Comparison of ENCODE assay signal across 1 cellular context in the genomic region with DNA sequence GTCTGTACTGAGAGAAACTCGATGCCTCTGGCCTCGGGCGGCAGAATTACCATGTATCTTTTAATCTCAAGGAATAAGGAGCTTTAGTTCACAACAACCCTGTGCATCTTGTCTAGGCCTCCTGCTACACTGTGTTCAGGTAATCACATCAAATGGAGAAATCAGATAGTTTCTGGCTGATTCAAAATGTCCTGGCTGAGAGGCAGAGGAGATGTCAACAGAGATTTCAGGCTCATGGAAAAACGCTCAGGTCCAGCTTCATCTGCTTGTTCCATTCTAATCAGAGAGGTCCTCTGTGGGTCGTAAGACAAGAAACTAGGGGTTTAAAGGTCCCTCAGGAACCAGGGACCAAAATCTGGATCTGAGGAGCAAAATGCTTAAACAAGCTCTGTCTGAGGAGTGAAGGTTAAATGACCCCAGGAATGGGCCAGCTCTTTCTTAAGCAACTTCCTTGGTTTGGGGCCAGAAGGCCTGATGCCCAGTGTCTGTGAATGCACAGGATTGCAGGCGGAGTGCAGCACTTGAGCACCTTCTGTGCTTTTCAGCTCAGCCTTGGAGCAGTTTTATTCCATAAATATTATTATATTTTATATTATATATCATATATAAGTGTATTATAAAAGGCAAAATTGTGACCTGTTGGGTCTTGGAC.
TF ChIP-seq lines count a peak whose summit lies in the region.

No MANE protein-coding gene starts in this region.

TF ChIP-seq in H1, 55 proteins besides CTCF, POLR2A, EP300 and RAD21:
- TF ChIP-seq TCF12 (IDR thresholded peaks at IDR 0.05; ENCODE audit: low read depth, low read length): no peak
- no peak for TF ChIP-seq EGR1 (IDR thresholded peaks at IDR 0.05; ENCODE audit: borderline replicate concordance, low read depth, low read length)
- no peak for TF ChIP-seq TEAD4 (IDR thresholded peaks at IDR 0.05; ENCODE audit: low read depth, low read length)
- TF ChIP-seq ASH2L (IDR thresholded peaks at IDR 0.05; ENCODE audit: low read length): no peak
- no peak for TF ChIP-seq SAP30 (IDR thresholded peaks at IDR 0.05; ENCODE audit: insufficient read depth, insufficient replicate concordance, low read length)
- no peak for TF ChIP-seq SP4 (IDR thresholded peaks at IDR 0.05; ENCODE audit: low read length)
- TF ChIP-seq EZH2 (IDR thresholded peaks at IDR 0.05; ENCODE audit: low read depth, low read length, severe bottlenecking): no peak
- no peak for TF ChIP-seq POU5F1 (IDR thresholded peaks at IDR 0.05; ENCODE audit: low read depth, low read length)
- TF ChIP-seq CTBP2 (IDR thresholded peaks at IDR 0.05; ENCODE audit: borderline replicate concordance, insufficient read depth, insufficient read length, low read length): no peak
- no peak for TF ChIP-seq BCL11A (IDR thresholded peaks at IDR 0.05; ENCODE audit: low read depth in 2 of 2, low read length in 2 of 2)
- TF ChIP-seq RXRA (IDR thresholded peaks at IDR 0.05; ENCODE audit: insufficient read depth, low read depth, low read length): no peak
- TF ChIP-seq RNF2 (IDR thresholded peaks at IDR 0.05; ENCODE audit: borderline replicate concordance, low read depth, low read length, missing control alignments, poor library complexity, severe bottlenecking): no peak
- TF ChIP-seq, protein P1, sequence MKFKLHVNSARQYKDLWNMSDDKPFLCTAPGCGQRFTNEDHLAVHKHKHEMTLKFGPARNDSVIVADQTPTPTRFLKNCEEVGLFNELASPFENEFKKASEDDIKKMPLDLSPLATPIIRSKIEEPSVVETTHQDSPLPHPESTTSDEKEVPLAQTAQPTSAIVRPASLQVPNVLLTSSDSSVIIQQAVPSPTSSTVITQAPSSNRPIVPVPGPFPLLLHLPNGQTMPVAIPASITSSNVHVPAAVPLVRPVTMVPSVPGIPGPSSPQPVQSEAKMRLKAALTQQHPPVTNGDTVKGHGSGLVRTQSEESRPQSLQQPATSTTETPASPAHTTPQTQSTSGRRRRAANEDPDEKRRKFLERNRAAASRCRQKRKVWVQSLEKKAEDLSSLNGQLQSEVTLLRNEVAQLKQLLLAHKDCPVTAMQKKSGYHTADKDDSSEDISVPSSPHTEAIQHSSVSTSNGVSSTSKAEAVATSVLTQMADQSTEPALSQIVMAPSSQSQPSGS (IDR thresholded peaks at IDR 0.05; ENCODE audit: low read length): no peak
